In genomic region chr7:16755397-16755796, GRCh38 we compare ENCODE assay signal across 13 cellular contexts. TPM values are rescaled to one million over a fixed set of nuclear protein-coding genes. Genes with fewer than 3 reads are reported as not detected.
DNase-seq lines count a peak whose midpoint lies in the region; ATAC-seq and TF ChIP-seq lines count a peak whose summit lies in the region.
"Had no signal": no experiment of that assay in that cellular context is flagged by ENCODE, and none has a peak within 500 bp of the region (broad histone marks: within the 10 kb centered on the region; RNA-seq: fewer than 3 reads in every experiment).

No MANE protein-coding gene starts in this region.

- peaks cover 12% of the 10 kb centered on the region for H3K27me3 ChIP-seq in HUES48 (ENCODE audit: control insufficient read depth, insufficient read depth, low read length)
- H3K27me3 ChIP-seq in dorsolateral prefrontal cortex = peaks cover 0 to 17% (median 0%) of the 10 kb centered on the region in 45 donors
- H3K27me3 ChIP-seq: ovary had no signal

- no peak overlapping the region for H3K27ac Mint-ChIP-seq in nephron progenitor cell
- H3K27ac Mint-ChIP-seq: activated naive CD8-positive, alpha-beta T cell treated with anti-CD3 and anti-CD28 coated beads, Interleukin-2, amount 10 ng/mL, durations not matched to agents 7 days and 5 days had no signal

- peaks cover 27% of the 10 kb centered on the region for H3K27me3 Mint-ChIP-seq in nephron progenitor cell (ENCODE audit: low read depth, poor library complexity)

- H3K4me1 Mint-ChIP-seq in nephron progenitor cell = peaks cover 21% of the 10 kb centered on the region

- TF ChIP-seq CTCF in C4-2B (conservative IDR thresholded peaks at IDR 0.05) (no peak), dorsolateral prefrontal cortex (IDR thresholded peaks at IDR 0.05 in 54 of 56, conservative IDR thresholded peaks at IDR 0.05 in 2 of 56; ENCODE audit: low read depth in 1 of 56, partially characterized antibody in 56 of 56) (no peak), nephron progenitor cell (IDR thresholded peaks at IDR 0.05) (no peak)

- no peaks in the 10 kb centered on the region for H3K36me3 ChIP-seq in HUES48 (ENCODE audit: control insufficient read depth, insufficient read depth, low read length)
- H3K36me3 ChIP-seq: ovary had no signal

- no peak for ATAC-seq in GM19467 (IDR thresholded peaks at IDR 0.05; ENCODE audit: unreplicated experiment)
- ATAC-seq in HG03108 (IDR thresholded peaks at IDR 0.05; ENCODE audit: unreplicated experiment) = no peak

- H3K4me3 Mint-ChIP-seq in nephron progenitor cell = peak overlapping the region; percentile 91

- H3K4me3 ChIP-seq in HUES48 (ENCODE audit: low read depth, low read length) = peak overlapping the region; percentile 84
- H3K4me3 ChIP-seq in dorsolateral prefrontal cortex = peak overlapping the region in 57 of 59 donors; percentile 20 to 82 (median 70)
- H3K4me3 ChIP-seq: ovary had no signal

- H3K27ac ChIP-seq in C4-2B (peak overlapping the region; percentile 87; the same call in 1 of the 2 replicates), HUES48 (ENCODE audit: low read depth, low read length) (no peak overlapping the region), dorsolateral prefrontal cortex (peak overlapping the region in 27 of 59 donors; percentile 14 to 90 (median 81))
- H3K27ac ChIP-seq: ovary had no signal

- no peaks in the 10 kb centered on the region for H3K36me3 Mint-ChIP-seq in nephron progenitor cell (ENCODE audit: low read depth)
- H3K36me3 Mint-ChIP-seq: activated naive CD8-positive, alpha-beta T cell treated with anti-CD3 and anti-CD28 coated beads, Interleukin-2, amount 10 ng/mL, durations not matched to agents 7 days and 5 days had no signal

- H3K9me3 Mint-ChIP-seq in nephron progenitor cell = no peaks in the 10 kb centered on the region

- no peaks in the 10 kb centered on the region for H3K9me3 ChIP-seq in HUES48 (ENCODE audit: control insufficient read depth, insufficient read depth, low read length)
- H3K9me3 ChIP-seq: ovary had no signal

- DNase-seq in dorsolateral prefrontal cortex (no peak), nephron progenitor cell (no peak), NCI-H2107 treated with DMSO at 0.1 percent for 48 hours (lab: John Stamatoyannopoulos, UW; ENCODE audit: unreplicated experiment) (no peak), amygdala (lab: John Stamatoyannopoulos, UW) (no peak)
- DNase-seq: activated CD4-positive, CD25-positive, alpha-beta regulatory T cell treated with anti-CD3 and anti-CD28 coated beads, Interleukin-2, amount 50 U/mL, for 72 hours; activated naive CD8-positive, alpha-beta T cell treated with anti-CD3 and anti-CD28 coated beads, Interleukin-2, amount 10 ng/mL, durations not matched to agents 7 days and 5 days; Karpas-422; ovary had no signal

- intact Hi-C loops in dorsolateral prefrontal cortex (cut with DNase I) = no loop called here

- H3K9ac ChIP-seq in HUES48 (ENCODE audit: low read depth, low read length) = no peak overlapping the region

- peaks cover 22% of the 10 kb centered on the region for H3K4me1 ChIP-seq in HUES48 (ENCODE audit: control insufficient read depth, insufficient read depth, low read length)

RNA-seq across cellular contexts. Expression of gene TSPAN13, which starts 1.8 kb away (rescaled TPM):
- 100 to 1,000 TPM in 23 of 120 experiments, 10 to 100 TPM in 97; 24.7 to 129 (median 84.4) TPM for total RNA-seq in dorsolateral prefrontal cortex

RNA-seq across cellular contexts. Expression of gene AGR2, which starts 49.4 kb away (rescaled TPM):
- 1 to 10 TPM in 1 of 120 experiments, under 1 TPM in 3, not detected in 116; 0.53 to 1.1 (median 0.79) TPM for total RNA-seq in dorsolateral prefrontal cortex
- total RNA-seq: activated naive CD8-positive, alpha-beta T cell treated with anti-CD3 and anti-CD28 coated beads, Interleukin-2, amount 10 ng/mL, durations not matched to agents 7 days and 5 days; Daoy had no signal
